Comparison of ENCODE assay signal across 1 cellular context in the genomic region with DNA sequence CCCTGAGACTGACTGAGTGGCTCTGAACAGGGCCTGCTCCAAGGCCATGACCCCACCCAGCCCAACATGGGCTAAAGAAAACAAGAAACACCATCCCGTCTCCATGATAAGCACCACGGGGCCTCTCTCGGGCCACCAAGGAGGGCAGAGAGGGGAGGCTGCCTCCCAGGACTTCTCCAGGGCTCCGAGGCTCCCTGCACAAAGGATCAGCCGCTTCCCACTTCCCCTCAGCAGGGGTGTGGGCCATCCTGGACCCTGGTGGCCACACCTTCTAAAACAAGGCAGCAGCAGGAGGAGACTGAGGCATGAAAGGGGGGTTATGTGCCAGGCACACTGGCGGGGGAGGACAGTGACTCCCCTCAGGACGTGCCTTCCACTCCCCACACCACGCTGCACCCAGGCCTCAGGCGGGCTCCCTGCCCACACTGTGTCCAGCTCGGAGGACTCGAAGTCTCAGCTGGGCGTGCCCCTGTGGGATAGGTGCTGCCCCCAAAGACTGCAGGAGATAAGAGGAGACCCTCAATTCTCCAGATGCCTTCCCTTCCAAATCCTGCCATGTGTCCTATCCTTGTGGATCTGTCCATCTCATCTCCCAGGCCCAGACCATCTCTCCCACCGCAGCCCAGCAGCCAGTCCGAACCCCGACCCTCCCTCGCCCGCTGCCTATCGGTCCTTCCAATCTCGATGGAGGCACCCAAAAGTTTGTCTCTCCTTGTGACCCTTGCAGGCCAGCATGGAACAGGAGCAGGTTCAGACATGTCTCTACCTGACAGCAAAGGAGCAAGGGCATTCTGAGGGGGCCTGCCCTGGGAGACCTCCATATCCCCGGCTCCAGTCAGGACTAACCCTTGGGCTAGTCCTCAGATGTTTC.
TF ChIP-seq lines count a peak whose summit lies in the region.

No MANE protein-coding gene starts in this region.

TF ChIP-seq in GM23338, 12 proteins besides CTCF, POLR2A, EP300 and RAD21 (continued from another document):
- TF ChIP-seq, protein P1, sequence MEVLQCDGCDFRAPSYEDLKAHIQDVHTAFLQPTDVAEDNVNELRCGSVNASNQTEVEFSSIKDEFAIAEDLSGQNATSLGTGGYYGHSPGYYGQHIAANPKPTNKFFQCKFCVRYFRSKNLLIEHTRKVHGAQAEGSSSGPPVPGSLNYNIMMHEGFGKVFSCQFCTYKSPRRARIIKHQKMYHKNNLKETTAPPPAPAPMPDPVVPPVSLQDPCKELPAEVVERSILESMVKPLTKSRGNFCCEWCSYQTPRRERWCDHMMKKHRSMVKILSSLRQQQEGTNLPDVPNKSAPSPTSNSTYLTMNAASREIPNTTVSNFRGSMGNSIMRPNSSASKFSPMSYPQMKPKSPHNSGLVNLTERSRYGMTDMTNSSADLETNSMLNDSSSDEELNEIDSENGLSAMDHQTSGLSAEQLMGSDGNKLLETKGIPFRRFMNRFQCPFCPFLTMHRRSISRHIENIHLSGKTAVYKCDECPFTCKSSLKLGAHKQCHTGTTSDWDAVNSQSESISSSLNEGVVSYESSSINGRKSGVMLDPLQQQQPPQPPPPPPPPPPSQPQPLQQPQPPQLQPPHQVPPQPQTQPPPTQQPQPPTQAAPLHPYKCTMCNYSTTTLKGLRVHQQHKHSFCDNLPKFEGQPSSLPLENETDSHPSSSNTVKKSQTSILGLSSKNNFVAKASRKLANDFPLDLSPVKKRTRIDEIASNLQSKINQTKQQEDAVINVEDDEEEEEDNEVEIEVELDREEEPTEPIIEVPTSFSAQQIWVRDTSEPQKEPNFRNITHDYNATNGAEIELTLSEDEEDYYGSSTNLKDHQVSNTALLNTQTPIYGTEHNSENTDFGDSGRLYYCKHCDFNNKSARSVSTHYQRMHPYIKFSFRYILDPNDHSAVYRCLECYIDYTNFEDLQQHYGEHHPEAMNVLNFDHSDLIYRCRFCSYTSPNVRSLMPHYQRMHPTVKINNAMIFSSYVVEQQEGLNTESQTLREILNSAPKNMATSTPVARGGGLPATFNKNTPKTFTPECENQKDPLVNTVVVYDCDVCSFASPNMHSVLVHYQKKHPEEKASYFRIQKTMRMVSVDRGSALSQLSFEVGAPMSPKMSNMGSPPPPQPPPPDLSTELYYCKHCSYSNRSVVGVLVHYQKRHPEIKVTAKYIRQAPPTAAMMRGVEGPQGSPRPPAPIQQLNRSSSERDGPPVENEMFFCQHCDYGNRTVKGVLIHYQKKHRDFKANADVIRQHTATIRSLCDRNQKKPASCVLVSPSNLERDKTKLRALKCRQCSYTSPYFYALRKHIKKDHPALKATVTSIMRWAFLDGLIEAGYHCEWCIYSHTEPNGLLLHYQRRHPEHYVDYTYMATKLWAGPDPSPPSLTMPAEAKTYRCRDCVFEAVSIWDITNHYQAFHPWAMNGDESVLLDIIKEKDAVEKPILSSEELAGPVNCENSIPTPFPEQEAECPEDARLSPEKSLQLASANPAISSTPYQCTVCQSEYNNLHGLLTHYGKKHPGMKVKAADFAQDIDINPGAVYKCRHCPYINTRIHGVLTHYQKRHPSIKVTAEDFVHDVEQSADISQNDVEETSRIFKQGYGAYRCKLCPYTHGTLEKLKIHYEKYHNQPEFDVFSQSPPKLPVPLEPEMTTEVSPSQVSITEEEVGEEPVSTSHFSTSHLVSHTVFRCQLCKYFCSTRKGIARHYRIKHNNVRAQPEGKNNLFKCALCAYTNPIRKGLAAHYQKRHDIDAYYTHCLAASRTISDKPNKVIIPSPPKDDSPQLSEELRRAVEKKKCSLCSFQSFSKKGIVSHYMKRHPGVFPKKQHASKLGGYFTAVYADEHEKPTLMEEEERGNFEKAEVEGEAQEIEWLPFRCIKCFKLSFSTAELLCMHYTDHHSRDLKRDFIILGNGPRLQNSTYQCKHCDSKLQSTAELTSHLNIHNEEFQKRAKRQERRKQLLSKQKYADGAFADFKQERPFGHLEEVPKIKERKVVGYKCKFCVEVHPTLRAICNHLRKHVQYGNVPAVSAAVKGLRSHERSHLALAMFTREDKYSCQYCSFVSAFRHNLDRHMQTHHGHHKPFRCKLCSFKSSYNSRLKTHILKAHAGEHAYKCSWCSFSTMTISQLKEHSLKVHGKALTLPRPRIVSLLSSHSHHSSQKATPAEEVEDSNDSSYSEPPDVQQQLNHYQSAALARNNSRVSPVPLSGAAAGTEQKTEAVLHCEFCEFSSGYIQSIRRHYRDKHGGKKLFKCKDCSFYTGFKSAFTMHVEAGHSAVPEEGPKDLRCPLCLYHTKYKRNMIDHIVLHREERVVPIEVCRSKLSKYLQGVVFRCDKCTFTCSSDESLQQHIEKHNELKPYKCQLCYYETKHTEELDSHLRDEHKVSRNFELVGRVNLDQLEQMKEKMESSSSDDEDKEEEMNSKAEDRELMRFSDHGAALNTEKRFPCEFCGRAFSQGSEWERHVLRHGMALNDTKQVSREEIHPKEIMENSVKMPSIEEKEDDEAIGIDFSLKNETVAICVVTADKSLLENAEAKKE (CRISPR knock-in tag; IDR thresholded peaks at IDR 0.05), result no peak
- TF ChIP-seq ZNF114 (CRISPR knock-in tag; IDR thresholded peaks at IDR 0.05) (no peak), REST (IDR thresholded peaks at IDR 0.05; ENCODE audit: unreplicated experiment) (no peak), ETS1 (IDR thresholded peaks at IDR 0.05) (no peak), NANOG (IDR thresholded peaks at IDR 0.05; ENCODE audit: borderline replicate concordance) (no peak)
